8 cellular contexts compared by ENCODE assay signal in the genomic region with DNA sequence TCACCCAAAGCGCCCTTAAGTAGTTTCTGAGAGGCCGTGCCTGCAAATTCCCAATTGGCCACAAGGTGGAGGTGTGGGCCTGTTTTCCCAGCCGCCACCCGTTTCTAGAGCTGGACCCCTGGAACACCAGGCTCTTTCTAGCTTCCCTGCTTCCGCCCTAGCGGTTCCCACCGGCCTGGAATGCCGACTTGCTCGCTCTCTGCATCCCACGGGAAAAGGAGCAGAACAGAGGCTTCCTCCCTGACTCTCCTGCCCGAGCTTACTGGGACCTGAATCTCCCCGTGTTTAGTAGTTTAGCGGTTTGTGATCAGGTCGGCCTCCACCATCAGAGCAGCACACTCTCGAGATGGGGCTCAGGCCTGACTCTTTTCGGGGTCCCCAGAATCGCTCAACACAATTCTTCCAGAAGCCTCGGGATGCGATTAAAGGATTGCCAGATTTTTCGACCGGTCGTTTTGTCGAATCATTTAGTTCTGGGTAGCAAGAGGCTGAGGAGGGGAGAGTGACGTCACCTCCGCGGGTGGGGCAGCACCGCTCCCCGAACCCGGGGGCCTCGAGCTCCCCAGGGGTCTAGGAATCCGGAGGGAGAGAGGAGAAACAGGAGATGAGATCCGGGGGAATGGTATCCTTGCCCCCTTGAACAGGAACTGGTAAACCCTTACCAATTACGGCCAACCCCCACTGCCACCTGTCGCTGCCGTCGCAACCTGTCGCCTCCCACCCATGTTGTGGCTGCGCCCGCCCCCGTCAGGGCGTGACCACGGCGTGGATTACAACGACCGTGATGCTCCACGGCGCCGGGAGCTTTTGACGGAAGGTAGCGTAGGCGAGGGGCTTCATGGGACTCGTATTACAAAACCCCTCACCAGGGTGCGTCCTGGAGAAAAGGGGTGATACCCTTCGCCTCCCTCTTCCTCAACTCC. TPM values are rescaled to one million over a fixed set of nuclear protein-coding genes. Genes with fewer than 3 reads are reported as not detected.
A peak's percentile ranks its signal among the peaks of the same experiment; 100 is the strongest.
DNase-seq lines count a peak whose midpoint lies in the region; ATAC-seq and TF ChIP-seq lines count a peak whose summit lies in the region.

No MANE protein-coding gene starts in this region.

- H3K9ac ChIP-seq in HUES64 (ENCODE audit: low read depth, low read length): no peak overlapping the region

- 69% methylated on average over 53 of the region's 54 CpGs for WGBS in HUES64
- 7 to 20% methylated on average over 50 to 54 of the region's 54 CpGs for WGBS in testis, 2 donors

- H3K4me1 ChIP-seq in HUES64 (ENCODE audit: insufficient read depth, low read length) (no peaks in the 10 kb centered on the region), Peyer's patch (peaks cover 0 to 7% (median 0%) of the 10 kb centered on the region in 4 donors), testis (no peaks in the 10 kb centered on the region)

- intact Hi-C loops in activated T-helper 2 cell treated with anti-CD3 and anti-CD28 coated beads, Interferon-gamma antibody, Interleukin-2, Interleukin-4, amounts not matched to agents 10 μg/mL and 5 μg/mL and 100 μg/mL, durations not matched to agents 14 hours and 24 hours and 36 hours (cut with micrococcal nuclease): loop anchor here (1.0 to 5.0 kb wide), 6 partner anchors 19 to 425 kb away; partner anchors contain the start of genes EMC10, GARIN5A, JOSD2 and NR1H2
- intact Hi-C loops in testis (cut with DNase I; ENCODE audit: low total_unique reads): no loop called here

- H3K9me3 Mint-ChIP-seq in activated T-helper 2 cell treated with anti-CD3 and anti-CD28 coated beads, Interferon-gamma antibody, Interleukin-2, Interleukin-4, amounts not matched to agents 10 μg/mL and 5 μg/mL and 100 μg/mL, durations not matched to agents 14 hours and 24 hours and 36 hours: no peaks in the 10 kb centered on the region
- no peaks in the 10 kb centered on the region for H3K9me3 Mint-ChIP-seq in osteocyte (ENCODE audit: unreplicated experiment)

- no peaks in the 10 kb centered on the region for H3K27me3 Mint-ChIP-seq in activated T-helper 2 cell treated with anti-CD3 and anti-CD28 coated beads, Interferon-gamma antibody, Interleukin-2, Interleukin-4, amounts not matched to agents 10 μg/mL and 5 μg/mL and 100 μg/mL, durations not matched to agents 14 hours and 24 hours and 36 hours (ENCODE audit: low read depth)
- H3K27me3 Mint-ChIP-seq in osteocyte (ENCODE audit: unreplicated experiment): no peaks in the 10 kb centered on the region

- H3K4me3 ChIP-seq in AG04449 (ENCODE audit: low read depth, low read length) (peak overlapping the region; percentile 45), HUES64 (ENCODE audit: low read length) (peak overlapping the region; percentile 31), Peyer's patch (peak overlapping the region; percentile 39 to 48 (median 46)), fibroblast of villous mesenchyme (ENCODE audit: low read depth, low read length) (peak overlapping the region; percentile 58), testis (peak overlapping the region; percentile 56 to 62)

- peak; percentile 68 for ATAC-seq in GM18511 (IDR thresholded peaks at IDR 0.05; ENCODE audit: unreplicated experiment)

- no peak for DNase-seq in AG04449 (ENCODE audit: low read depth, low spot score)
- DNase-seq in Peyer's patch: peak; percentile 82 to 93 (median 90)
- peak; percentile 83 for DNase-seq in activated T-helper 2 cell treated with anti-CD3 and anti-CD28 coated beads, Interferon-gamma antibody, Interleukin-2, Interleukin-4, amounts not matched to agents 10 μg/mL and 5 μg/mL and 100 μg/mL, durations not matched to agents 14 hours and 24 hours and 36 hours (ENCODE audit: low spot score)
- peak; percentile 60 for DNase-seq in fibroblast of villous mesenchyme (ENCODE audit: low read depth)
- no peak for DNase-seq in osteocyte (ENCODE audit: extremely low spot score, unreplicated experiment)
- DNase-seq in testis: peak; percentile 89

- H3K36me3 Mint-ChIP-seq in activated T-helper 2 cell treated with anti-CD3 and anti-CD28 coated beads, Interferon-gamma antibody, Interleukin-2, Interleukin-4, amounts not matched to agents 10 μg/mL and 5 μg/mL and 100 μg/mL, durations not matched to agents 14 hours and 24 hours and 36 hours (ENCODE audit: low read depth): peaks cover 24% of the 10 kb centered on the region
- no peaks in the 10 kb centered on the region for H3K36me3 Mint-ChIP-seq in osteocyte (ENCODE audit: unreplicated experiment)

- peak overlapping the region; percentile 99 for H3K27ac Mint-ChIP-seq in activated T-helper 2 cell treated with anti-CD3 and anti-CD28 coated beads, Interferon-gamma antibody, Interleukin-2, Interleukin-4, amounts not matched to agents 10 μg/mL and 5 μg/mL and 100 μg/mL, durations not matched to agents 14 hours and 24 hours and 36 hours
- H3K27ac Mint-ChIP-seq in osteocyte (ENCODE audit: unreplicated experiment): no peak overlapping the region

- CTCF ChIA-PET in AG04449 (lab: Yijun Ruan, JAX): interaction anchor here (0.6 to 3.0 kb wide), 32 partner anchors 8 to 742 kb away, joined by 3 to 56 read pairs (median 4); partner anchors contain the start of genes JOSD2, NAPSA and POLD1

- TF ChIP-seq CTCF in AG04449 (IDR thresholded peaks at IDR 0.05; ENCODE audit: insufficient read depth, low read length, missing control alignments) (peak; percentile 73), Peyer's patch (IDR thresholded peaks at IDR 0.05) (peak; percentile 87 to 95 (median 88)), fibroblast of villous mesenchyme (IDR thresholded peaks at IDR 0.05; ENCODE audit: insufficient read depth, low read depth, low read length) (peak; percentile 89), osteocyte (IDR thresholded peaks at IDR 0.05) (peak; percentile 79), testis (IDR thresholded peaks at IDR 0.05) (peak; percentile 79 to 94 (median 89))

- POLR2A ChIA-PET in AG04449 (lab: Yijun Ruan, JAX): interaction anchor here (0.7 to 0.9 kb wide), 2 partner anchors 11 to 24 kb away, joined by 3 to 4 read pairs; no protein-coding TSS in a partner anchor

- H3K36me3 ChIP-seq in HUES64 (ENCODE audit: insufficient read depth, low read length): no peaks in the 10 kb centered on the region
- no peaks in the 10 kb centered on the region for H3K36me3 ChIP-seq in Peyer's patch
- H3K36me3 ChIP-seq in testis (ENCODE audit: low read depth, missing control alignments): no peaks in the 10 kb centered on the region

- no peaks in the 10 kb centered on the region for H3K9me3 ChIP-seq in HUES64 (ENCODE audit: insufficient read depth, low read depth, low read length)
- no peaks in the 10 kb centered on the region for H3K9me3 ChIP-seq in Peyer's patch
- no peaks in the 10 kb centered on the region for H3K9me3 ChIP-seq in testis

- peaks cover 42% of the 10 kb centered on the region for H3K4me1 Mint-ChIP-seq in activated T-helper 2 cell treated with anti-CD3 and anti-CD28 coated beads, Interferon-gamma antibody, Interleukin-2, Interleukin-4, amounts not matched to agents 10 μg/mL and 5 μg/mL and 100 μg/mL, durations not matched to agents 14 hours and 24 hours and 36 hours (ENCODE audit: low read depth)
- no peaks in the 10 kb centered on the region for H3K4me1 Mint-ChIP-seq in osteocyte (ENCODE audit: unreplicated experiment)

- H3K27ac ChIP-seq in HUES64 (ENCODE audit: low read depth, low read length) (no peak overlapping the region), Peyer's patch (peak overlapping the region; percentile 83 to 95 (median 86)), testis (peak overlapping the region; percentile 84 to 89)

- H3K4me3 Mint-ChIP-seq in activated T-helper 2 cell treated with anti-CD3 and anti-CD28 coated beads, Interferon-gamma antibody, Interleukin-2, Interleukin-4, amounts not matched to agents 10 μg/mL and 5 μg/mL and 100 μg/mL, durations not matched to agents 14 hours and 24 hours and 36 hours (ENCODE audit: low read depth): peak overlapping the region; percentile 89
- H3K4me3 Mint-ChIP-seq in osteocyte (ENCODE audit: unreplicated experiment): no peak overlapping the region

- TF ChIP-seq POLR2A in Peyer's patch (IDR thresholded peaks at IDR 0.05): no peak
- no peak for TF ChIP-seq POLR2A in testis (IDR thresholded peaks at IDR 0.05)

- H3K27me3 ChIP-seq in HUES64 (ENCODE audit: insufficient read depth, low read length): no peaks in the 10 kb centered on the region
- H3K27me3 ChIP-seq in Peyer's patch: no peaks in the 10 kb centered on the region
- H3K27me3 ChIP-seq in testis: no peaks in the 10 kb centered on the region

RNA-seq across cellular contexts. Expression of gene NAPSA, which starts 8.0 kb away (rescaled TPM):
- not detected for polyA plus RNA-seq in HUES64 (2013, experiment 1 of 2)
- polyA plus RNA-seq in HUES64 (2013, experiment 2 of 2): not detected
- total RNA-seq in Peyer's patch (10 to 100 TPM in 1 of 4 donors, 1 to 10 TPM in 3; 4.9 to 12.4 (median 8.2) TPM), fibroblast of villous mesenchyme (under 0.01 and 0.32 TPM in 2 replicates), osteocyte (0.16 and 1.3 TPM in 2 replicates), testis (1 to 10 TPM; 1.3 to 2.0 TPM)
- 5.1 and 5.5 TPM in 2 replicates for total RNA-seq in activated T-helper 2 cell treated with anti-CD3 and anti-CD28 coated beads, Interferon-gamma antibody, Interleukin-2, Interleukin-4, amounts not matched to agents 10 μg/mL and 5 μg/mL and 100 μg/mL, durations not matched to agents 14 hours and 24 hours and 36 hours
- 11.5 TPM for polyA plus RNA-seq in testis (ENCODE audit: insufficient read depth, low read depth, low replicate concordance)

RNA-seq across cellular contexts. Expression of gene NR1H2, which starts 18.8 kb away (rescaled TPM):
- polyA plus RNA-seq in HUES64 (2013, experiment 1 of 2): 22.2 TPM
- 22.1 TPM for polyA plus RNA-seq in HUES64 (2013, experiment 2 of 2)
- total RNA-seq in Peyer's patch: 100 to 1,000 TPM in 2 of 4 donors, 10 to 100 TPM in 2; 76.7 to 102 (median 98.9) TPM
- 76.1 and 79.9 TPM in 2 replicates for total RNA-seq in activated T-helper 2 cell treated with anti-CD3 and anti-CD28 coated beads, Interferon-gamma antibody, Interleukin-2, Interleukin-4, amounts not matched to agents 10 μg/mL and 5 μg/mL and 100 μg/mL, durations not matched to agents 14 hours and 24 hours and 36 hours
- total RNA-seq in fibroblast of villous mesenchyme: 71.2 and 76.3 TPM in 2 replicates
- total RNA-seq in osteocyte: 53.4 and 64.5 TPM in 2 replicates
- 10 to 100 TPM; 93.8 to 96.6 TPM for total RNA-seq in testis
- polyA plus RNA-seq in testis (ENCODE audit: insufficient read depth, low read depth, low replicate concordance): 68.0 TPM

RNA-seq across cellular contexts. Expression of gene POLD1, which starts 26.7 kb away (rescaled TPM):
- polyA plus RNA-seq in HUES64 (2013, experiment 1 of 2): 71.8 TPM
- 72.6 TPM for polyA plus RNA-seq in HUES64 (2013, experiment 2 of 2)
- total RNA-seq in Peyer's patch: 10 to 100 TPM; 14.9 to 90.0 (median 27.3) TPM
- total RNA-seq in activated T-helper 2 cell treated with anti-CD3 and anti-CD28 coated beads, Interferon-gamma antibody, Interleukin-2, Interleukin-4, amounts not matched to agents 10 μg/mL and 5 μg/mL and 100 μg/mL, durations not matched to agents 14 hours and 24 hours and 36 hours: 153 and 162 TPM in 2 replicates
- 22.9 and 25.0 TPM in 2 replicates for total RNA-seq in fibroblast of villous mesenchyme
- total RNA-seq in osteocyte: 19.6 and 22.2 TPM in 2 replicates
- 10 to 100 TPM; 42.2 to 51.7 TPM for total RNA-seq in testis
- 30.7 TPM for polyA plus RNA-seq in testis (ENCODE audit: insufficient read depth, low read depth, low replicate concordance)

RNA-seq across cellular contexts. Expression of gene KCNC3, which starts 28.3 kb away (rescaled TPM):
- polyA plus RNA-seq in HUES64 (2013, experiment 1 of 2): 2.2 TPM
- 2.5 TPM for polyA plus RNA-seq in HUES64 (2013, experiment 2 of 2)
- total RNA-seq in Peyer's patch (1 to 10 TPM in 2 of 4 donors, under 1 TPM in 2; 0.18 to 3.3 (median 1.1) TPM), fibroblast of villous mesenchyme (not detected in 2 replicates), osteocyte (1.1 and 1.2 TPM in 2 replicates), testis (10 to 100 TPM in 1 of 2 donors, 1 to 10 TPM in 1; 6.9 to 16.0 TPM)
- 17.6 and 19.2 TPM in 2 replicates for total RNA-seq in activated T-helper 2 cell treated with anti-CD3 and anti-CD28 coated beads, Interferon-gamma antibody, Interleukin-2, Interleukin-4, amounts not matched to agents 10 μg/mL and 5 μg/mL and 100 μg/mL, durations not matched to agents 14 hours and 24 hours and 36 hours
- 7.7 TPM for polyA plus RNA-seq in testis (ENCODE audit: insufficient read depth, low read depth, low replicate concordance)

Comparison
In these comparisons a context has a peak if more than half of its experiments do, and no peak if none do; other contexts are left out.
1. DNase-seq: peak in Peyer's patch (3 of 3), activated T-helper 2 cell treated with anti-CD3 and anti-CD28 coated beads, Interferon-gamma antibody, Interleukin-2, Interleukin-4, amounts not matched to agents 10 μg/mL and 5 μg/mL and 100 μg/mL, durations not matched to agents 14 hours and 24 hours and 36 hours (single experiment), fibroblast of villous mesenchyme (single experiment) and testis (single experiment); none in AG04449 (single experiment) and osteocyte (single experiment).
2. Peak in every context shown above with its lines, with median percentiles within 50 percentile points of each other: H3K4me3 ChIP-seq and CTCF ChIP-seq.